ENCODE assay signal across 1 cellular context in the genomic region with DNA sequence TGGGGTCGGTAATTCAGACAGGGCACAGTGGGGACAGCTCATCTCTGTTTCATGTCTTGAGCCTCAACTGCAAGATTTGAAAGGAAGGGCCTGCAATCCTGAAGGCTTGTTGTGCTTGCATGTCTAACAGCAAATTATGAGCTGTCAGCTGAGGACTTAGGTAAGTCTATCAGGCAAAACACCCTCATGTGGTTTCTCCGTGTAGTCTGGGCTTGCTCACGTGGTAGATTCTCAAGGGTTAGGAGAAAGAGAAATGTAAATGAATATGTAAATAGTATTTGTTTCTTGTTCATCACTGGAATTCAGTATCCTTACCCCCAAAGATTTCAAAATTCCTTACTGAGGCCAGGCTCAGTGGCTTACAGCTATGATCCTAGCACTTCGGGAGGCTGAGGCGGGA.
TF ChIP-seq lines count a peak whose summit lies in the region.

No MANE protein-coding gene starts in this region.

TF ChIP-seq in A549, 52 proteins besides CTCF, POLR2A, EP300 and RAD21 (continued from another document):
- TF ChIP-seq REST (IDR thresholded peaks at IDR 0.05) (no peak), RNF2 (IDR thresholded peaks at IDR 0.05; ENCODE audit: borderline replicate concordance, low read depth) (no peak)
- TF ChIP-seq, protein P1, sequence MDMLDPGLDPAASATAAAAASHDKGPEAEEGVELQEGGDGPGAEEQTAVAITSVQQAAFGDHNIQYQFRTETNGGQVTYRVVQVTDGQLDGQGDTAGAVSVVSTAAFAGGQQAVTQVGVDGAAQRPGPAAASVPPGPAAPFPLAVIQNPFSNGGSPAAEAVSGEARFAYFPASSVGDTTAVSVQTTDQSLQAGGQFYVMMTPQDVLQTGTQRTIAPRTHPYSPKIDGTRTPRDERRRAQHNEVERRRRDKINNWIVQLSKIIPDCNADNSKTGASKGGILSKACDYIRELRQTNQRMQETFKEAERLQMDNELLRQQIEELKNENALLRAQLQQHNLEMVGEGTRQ (IDR thresholded peaks at IDR 0.05) = no peak
